In the genomic region with DNA sequence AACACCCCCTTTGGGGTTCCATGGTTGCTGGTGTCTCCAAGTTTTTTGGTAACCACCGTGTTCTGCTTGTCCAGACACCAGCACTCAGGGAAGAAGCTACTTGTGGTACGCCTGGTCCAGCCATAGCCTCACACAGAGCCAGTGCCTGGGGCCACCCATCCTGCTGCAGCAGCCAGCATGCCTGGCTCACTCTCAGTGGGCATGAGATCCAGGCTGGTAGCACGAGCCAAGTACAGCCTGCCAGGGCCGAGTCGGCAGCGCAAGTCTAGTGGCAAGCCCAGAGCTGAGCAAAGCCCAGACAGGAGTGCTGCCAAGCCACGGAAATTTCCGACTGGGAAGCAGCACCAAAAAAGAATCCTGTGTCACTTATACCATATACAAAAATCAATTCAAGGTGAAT, we compare ENCODE assay signal across 26 cellular contexts. TPM values are rescaled to one million over a fixed set of nuclear protein-coding genes. Genes with fewer than 3 reads are reported as not detected.
DNase-seq lines count a peak whose midpoint lies in the region; ATAC-seq, FAIRE-seq and TF ChIP-seq lines count a peak whose summit lies in the region.
"Had no signal": no experiment of that assay in that cellular context is flagged by ENCODE, and none has a peak within 500 bp of the region (broad histone marks: within the 10 kb centered on the region; RNA-seq: fewer than 3 reads in every experiment).

No MANE protein-coding gene starts in this region.

- peaks cover 15% of the 10 kb centered on the region for H3K9me3 Mint-ChIP-seq in type B pancreatic cell

- H3K27ac Mint-ChIP-seq in type B pancreatic cell = peak overlapping the region; percentile 31

- no peak overlapping the region for H3K4me3 Mint-ChIP-seq in type B pancreatic cell

- DNase-seq in activated gamma-delta T cell (lab: John Stamatoyannopoulos, UW) (peak; percentile 3), activated gamma-delta T cell treated with Interleukin-2 at 50 U/mL for 16 hours (no peak), globus pallidus (ENCODE audit: low spot score) (peak; percentile 54), midbrain (lab: John Stamatoyannopoulos, UW) (peak; percentile 52), type B pancreatic cell (ENCODE audit: extremely low spot score, unreplicated experiment) (no peak), 8988T (no peak), RCC 7860 (ENCODE audit: low spot score) (no peak)
- DNase-seq: activated CD4-positive, alpha-beta T cell treated with anti-CD3 and anti-CD28 coated beads for 48 hours; activated CD8-positive, alpha-beta memory T cell treated with anti-CD3 and anti-CD28 coated beads, Interleukin-2, amount 50 U/mL, for 4 hours; activated effector memory CD4-positive, alpha-beta T cell treated with anti-CD3 and anti-CD28 coated beads, Interleukin-2, amount 50 U/mL, for 16 hours; amniotic stem cell; colonic mucosa; DMS153; GF-D8; KG1; left lung; NCI-H2081 treated with DMSO at 0.1 percent for 48 hours; NCI-H526 treated with DMSO at 0.1 percent for 48 hours; right lobe of liver; stimulated activated CD4-positive, alpha-beta T cell treated with anti-CD3 and anti-CD28 coated beads, Interleukin-1b, Interleukin-23, amount 100 ng/mL, for 48 hours; stimulated activated naive CD4-positive, alpha-beta T cell treated with Interleukin-2 at 50 U/mL for 16 hours; upper lobe of right lung had no signal

- FAIRE-seq in RCC 7860 (lab: Jason Lieb, UNC) = no peak
- FAIRE-seq: GM12878, H1 had no signal

- peaks cover 3% of the 10 kb centered on the region for H3K27me3 Mint-ChIP-seq in type B pancreatic cell

- no peak for ATAC-seq in HG02981 (IDR thresholded peaks at IDR 0.05; ENCODE audit: unreplicated experiment)
- ATAC-seq: gastroesophageal sphincter, GM12878, left lung, upper lobe of right lung had no signal

- H3K36me3 Mint-ChIP-seq in type B pancreatic cell = peaks cover 3% of the 10 kb centered on the region

- no peak for TF ChIP-seq CTCF in type B pancreatic cell (conservative IDR thresholded peaks at IDR 0.05)

- H3K4me1 Mint-ChIP-seq in type B pancreatic cell (ENCODE audit: unreplicated experiment) = peaks cover 9% of the 10 kb centered on the region

RNA-seq across cellular contexts. Expression of a gene that starts 36.3 kb away (rescaled TPM):
- total RNA-seq in type B pancreatic cell (ENCODE audit: low replicate concordance) = 10.4 and 11.1 TPM in 2 replicates

Comparison
In these comparisons a context has a peak if more than half of its experiments do, and no peak if none do; other contexts are left out.
1. DNase-seq: peak in activated gamma-delta T cell (single experiment), globus pallidus (single experiment) and midbrain (single experiment); none in activated gamma-delta T cell treated with Interleukin-2 at 50 U/mL for 16 hours (single experiment), type B pancreatic cell (single experiment), 8988T (single experiment) and RCC 7860 (single experiment).